ENCODE assay signal across 8 cellular contexts in the genomic region with DNA sequence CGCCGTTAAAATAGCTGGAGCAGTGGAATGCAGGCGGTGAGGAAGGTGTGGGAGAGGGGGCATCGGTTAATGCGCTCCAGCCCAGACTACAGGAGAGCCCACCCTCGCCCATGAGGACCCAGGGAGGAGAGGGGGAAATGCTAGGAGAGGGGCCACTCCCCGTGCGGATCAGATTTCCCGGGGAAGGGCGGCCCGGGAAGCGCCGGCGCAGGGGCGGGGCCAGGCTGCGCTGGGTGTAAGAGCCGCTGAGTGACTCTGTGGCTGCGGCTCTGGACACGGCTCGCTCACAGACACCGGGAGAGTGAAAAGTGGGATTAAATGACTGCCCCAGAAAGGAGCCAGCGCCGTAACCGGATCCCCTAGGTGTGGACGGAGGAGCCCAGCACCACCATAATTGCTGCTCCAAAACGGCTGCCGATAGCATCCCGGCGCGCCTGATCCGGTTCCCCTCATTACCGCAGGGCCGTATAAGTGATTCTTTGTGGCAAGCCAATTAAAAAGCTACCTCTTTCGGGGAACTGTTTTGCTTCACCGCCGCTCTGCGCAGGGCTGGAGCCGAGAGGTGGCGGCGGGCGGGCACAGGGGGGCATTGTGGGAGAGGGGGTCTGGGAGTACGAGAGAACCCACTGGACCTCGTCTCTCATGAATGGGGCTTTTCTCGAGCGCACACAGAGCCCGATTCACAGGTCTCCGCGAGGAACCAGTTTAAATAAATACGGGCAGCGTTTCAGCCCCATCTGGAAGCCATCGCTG. TPM values are rescaled to one million over a fixed set of nuclear protein-coding genes. Genes with fewer than 3 reads are reported as not detected.
DNase-seq lines count a peak whose midpoint lies in the region; ATAC-seq and TF ChIP-seq lines count a peak whose summit lies in the region.

No MANE protein-coding gene starts in this region.

- peaks cover 98% of the 10 kb centered on the region for H3K27me3 Mint-ChIP-seq in endodermal cell (ENCODE audit: insufficient read depth)

- peaks cover 0 to 38% of the 10 kb centered on the region in 2 donors for H3K27me3 ChIP-seq in Peyer's patch
- H3K27me3 ChIP-seq in endodermal cell (ENCODE audit: control insufficient read depth, insufficient read depth, low read length, poor library complexity, severe bottlenecking): peaks cover 94% of the 10 kb centered on the region
- peaks cover 44 to 46% of the 10 kb centered on the region in 2 donors for H3K27me3 ChIP-seq in mucosa of rectum (ENCODE audit: control insufficient read depth in 2 of 2, insufficient read depth in 2 of 2, low read length in 2 of 2)

- no peak for TF ChIP-seq POLR2A in Peyer's patch (IDR thresholded peaks at IDR 0.05)

- ATAC-seq in HG02973 (IDR thresholded peaks at IDR 0.05; ENCODE audit: unreplicated experiment): no peak

- H3K4me1 Mint-ChIP-seq in endodermal cell: peaks cover 29% of the 10 kb centered on the region

- 0 to 1% methylated on average over 24 to 51 of the region's 51 CpGs for WGBS in endodermal cell (ENCODE audit: insufficient coverage in 1 of 2, insufficient read length in 1 of 2), 2 experiments

- no peaks in the 10 kb centered on the region for H3K36me3 ChIP-seq in Peyer's patch
- H3K36me3 ChIP-seq in endodermal cell (ENCODE audit: control insufficient read depth, insufficient read depth, low read length): peaks cover 2% of the 10 kb centered on the region
- H3K36me3 ChIP-seq in mucosa of rectum (ENCODE audit: control insufficient read depth in 2 of 2, insufficient read depth in 2 of 2, low read length in 2 of 2): no peaks in the 10 kb centered on the region

- no peaks in the 10 kb centered on the region for H3K36me3 Mint-ChIP-seq in endodermal cell (ENCODE audit: low read depth)

- H3K27ac Mint-ChIP-seq in endodermal cell: peak overlapping the region; percentile 72

- H3K9me3 Mint-ChIP-seq in endodermal cell: no peaks in the 10 kb centered on the region

- H3K27ac ChIP-seq in Peyer's patch: no peak overlapping the region
- peak overlapping the region; percentile 84 for H3K27ac ChIP-seq in endodermal cell (ENCODE audit: low read depth, low read length)
- H3K27ac ChIP-seq in mucosa of rectum (ENCODE audit: low read depth in 2 of 2, low read length in 2 of 2): no peak overlapping the region

- TF ChIP-seq CTCF in GM12865 (IDR thresholded peaks at IDR 0.05; ENCODE audit: insufficient read depth, low read depth, low read length, missing control alignments) (no peak), Peyer's patch (IDR thresholded peaks at IDR 0.05) (no peak), endodermal cell (conservative IDR thresholded peaks at IDR 0.05) (no peak)

- H3K4me1 ChIP-seq in Peyer's patch: peaks cover 9 to 44% (median 36%) of the 10 kb centered on the region in 4 donors
- peaks cover 11% of the 10 kb centered on the region for H3K4me1 ChIP-seq in endodermal cell (ENCODE audit: control insufficient read depth, insufficient read depth, low read length)
- peaks cover 33 to 37% of the 10 kb centered on the region in 2 donors for H3K4me1 ChIP-seq in mucosa of rectum (ENCODE audit: control insufficient read depth in 2 of 2, insufficient read depth in 2 of 2, low read length in 2 of 2)

- H3K9me3 ChIP-seq in Peyer's patch (no peaks in the 10 kb centered on the region), endodermal cell (ENCODE audit: control insufficient read depth, low read length) (no peaks in the 10 kb centered on the region), mucosa of rectum (ENCODE audit: control insufficient read depth in 2 of 2, low read length in 2 of 2) (no peaks in the 10 kb centered on the region)

- DNase-seq in 8988T (peak; percentile 83), GM12865 (ENCODE audit: low read depth) (no peak), Peyer's patch (peak in 2 of 3 donors; percentile 65 to 70), endodermal cell (peak; percentile 94), putamen (ENCODE audit: low spot score) (no peak)
- DNase-seq in stimulated activated naive CD4-positive, alpha-beta T cell treated with Interleukin-2 at 50 U/mL for 16 hours (lab: John Stamatoyannopoulos, UW): no peak

- 0 out of 2 replicates have a peak overlapping the region, but pooled peaks have one; percentile 7 for H3K4me3 ChIP-seq in GM12865 (ENCODE audit: low read depth, low read length)
- H3K4me3 ChIP-seq in Peyer's patch: peak overlapping the region; percentile 10 to 50 (median 31)
- peak overlapping the region; percentile 76 for H3K4me3 ChIP-seq in endodermal cell (ENCODE audit: low read length)
- peak overlapping the region; percentile 56 to 69 for H3K4me3 ChIP-seq in mucosa of rectum (ENCODE audit: low read length in 2 of 2)

- H3K9ac ChIP-seq in endodermal cell (ENCODE audit: extremely low read depth, low read length, poor library complexity, severe bottlenecking) (no peak overlapping the region), mucosa of rectum (ENCODE audit: low read depth in 1 of 2, low read length in 2 of 2) (no peak overlapping the region)

- peak overlapping the region; percentile 56 for H3K4me3 Mint-ChIP-seq in endodermal cell

RNA-seq across cellular contexts. Expression of gene COL2A1, which starts 2.7 kb away (rescaled TPM):
- total RNA-seq in Peyer's patch (1 to 10 TPM in 1 of 4 donors, under 1 TPM in 2, not detected in 1; 0.18 to 6.6 (median 0.27) TPM), endodermal cell (10 to 100 TPM; 12.4 to 21.0 TPM)
- 365 TPM for polyA plus RNA-seq in endodermal cell (2013, experiment 1 of 2)
- 366 TPM for polyA plus RNA-seq in endodermal cell (2013, experiment 2 of 2)

RNA-seq across cellular contexts. Expression of gene TMEM106C, which starts 38.2 kb away (rescaled TPM):
- total RNA-seq in Peyer's patch (100 to 1,000 TPM in 3 of 4 donors, 10 to 100 TPM in 1; 80.9 to 326 (median 241) TPM), endodermal cell (10 to 100 TPM; 17.3 to 61.6 TPM)
- polyA plus RNA-seq in endodermal cell (2013, experiment 1 of 2): 120 TPM
- polyA plus RNA-seq in endodermal cell (2013, experiment 2 of 2): 114 TPM

Comparison
In these comparisons a context has a peak if more than half of its experiments do, and no peak if none do; other contexts are left out.
1. DNase-seq: peak in 8988T (single experiment), Peyer's patch (2 of 3) and endodermal cell (single experiment); none in GM12865 (single experiment), stimulated activated naive CD4-positive, alpha-beta T cell treated with Interleukin-2 at 50 U/mL for 16 hours (single experiment) and putamen (single experiment).
2. H3K4me3 ChIP-seq: peak in every context shown above with its lines; median percentile 76 in endodermal cell; 62 in mucosa of rectum; 31 in Peyer's patch; 7 in GM12865.